In the genomic region with DNA sequence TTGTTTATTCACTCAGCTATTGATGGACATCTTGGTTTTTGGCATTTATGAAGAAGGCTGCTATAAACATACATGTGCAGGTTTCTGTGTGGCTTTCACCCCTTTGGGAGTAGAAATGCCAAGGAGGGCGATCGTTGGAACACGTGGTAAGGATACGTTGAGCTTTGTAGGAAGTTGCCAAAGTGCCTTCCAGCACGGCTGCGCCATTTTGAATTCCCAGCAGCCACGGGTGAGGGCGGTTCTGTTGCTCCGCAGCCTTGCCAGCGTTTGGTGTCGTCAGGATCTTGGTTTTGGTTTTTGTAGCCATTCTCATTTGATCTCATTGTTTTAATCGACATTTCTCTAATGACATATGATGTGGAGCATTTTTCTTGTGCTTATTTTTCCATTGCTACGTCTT, we compare ENCODE assay signal across 29 cellular contexts. TPM values are rescaled to one million over a fixed set of nuclear protein-coding genes. Genes with fewer than 3 reads are reported as not detected.
"Had no signal": no experiment of that assay in that cellular context is flagged by ENCODE, and none has a peak within 500 bp of the region (broad histone marks: within the 10 kb centered on the region; RNA-seq: fewer than 3 reads in every experiment).

No MANE protein-coding gene starts in this region.

- H3K4me3 ChIP-seq: heart right ventricle, ovary, prostate gland, uterus had no signal

- FAIRE-seq: astrocyte, small intestine had no signal

- H3K9me3 ChIP-seq: heart right ventricle, neutrophil, ovary, prostate gland, uterus had no signal

- H3K36me3 ChIP-seq: brain microvascular endothelial cell, heart right ventricle, neutrophil, ovary, prostate gland, uterus had no signal

- H3K27me3 ChIP-seq: brain microvascular endothelial cell, neutrophil, ovary, uterus had no signal

- ATAC-seq: effector memory CD8-positive, alpha-beta T cell; heart right ventricle; sciatic nerve; stimulated activated memory B cell treated with anti-CD40 and anti-IgM and Interleukin-4, amounts not matched to agents 10 μg/mL and 1 μg/mL and 100 μg/mL, for 72 hours; stimulated activated naive CD8-positive, alpha-beta T cell treated with anti-CD3 and anti-CD28 coated beads, Interleukin-15, amount 100 ng/mL, for 72 hours; T-cell had no signal

- H3K27ac ChIP-seq: brain microvascular endothelial cell, heart right ventricle, neutrophil, ovary, prostate gland, uterus had no signal

- H3K4me1 ChIP-seq: prostate gland, uterus had no signal

- DNase-seq: activated B cell treated with CpG ODN at 0.5 μM for 24 hours; activated CD4-positive, alpha-beta T cell treated with anti-CD3 and anti-CD28 coated beads, Interleukin-2, amount 50 U/mL, for 4 hours; activated gamma-delta T cell; activated naive CD8-positive, alpha-beta T cell treated with anti-CD3 and anti-CD28 coated beads, Interleukin-2, amount 10 ng/mL, durations not matched to agents 7 days and 5 days; activated T-cell treated with anti-CD3 and anti-CD28 coated beads for 4 hours; brain microvascular endothelial cell; cortex of kidney; effector memory CD8-positive, alpha-beta T cell; erythroblast; heart right ventricle; naive B cell; nephron progenitor cell; ovary; retina; small intestine; stimulated activated CD4-positive, alpha-beta T cell treated with anti-CD3 and anti-CD28 coated beads, Interleukin-1b, Interleukin-23, amount 100 ng/mL, for 48 hours; stimulated activated CD4-positive, alpha-beta T cell treated with anti-CD3 and anti-CD28 coated beads, Interleukin-4, amount 100 ng/mL, for 4 hours; stimulated activated CD8-positive, alpha-beta memory T cell treated with anti-CD3 and anti-CD28 coated beads, Interleukin-4, amount 100 ng/mL, for 48 hours; stimulated activated naive CD8-positive, alpha-beta T cell treated with anti-CD3 and anti-CD28 coated beads, Interleukin-15, amount 100 ng/mL, for 72 hours; substantia nigra; T-cell; uterus had no signal

RNA-seq across cellular contexts. Expression of a gene that starts 21.8 kb away (rescaled TPM):
- total RNA-seq: activated B cell treated with CpG ODN at 0.5 μM for 24 hours; activated T-helper 1 cell treated with anti-CD3 and anti-CD28 coated beads, Interleukin-12 subunit alpha, Interleukin-12 subunit beta, Interleukin-2, Interleukin-4 antibody, amounts not matched to agents 30 ng/mL and 10 ng/mL and 1 ng/mL, durations not matched to agents 14 hours and 24 hours and 36 hours; chondrocyte; uterus had no signal
